8 cellular contexts compared by ENCODE assay signal in the genomic region with DNA sequence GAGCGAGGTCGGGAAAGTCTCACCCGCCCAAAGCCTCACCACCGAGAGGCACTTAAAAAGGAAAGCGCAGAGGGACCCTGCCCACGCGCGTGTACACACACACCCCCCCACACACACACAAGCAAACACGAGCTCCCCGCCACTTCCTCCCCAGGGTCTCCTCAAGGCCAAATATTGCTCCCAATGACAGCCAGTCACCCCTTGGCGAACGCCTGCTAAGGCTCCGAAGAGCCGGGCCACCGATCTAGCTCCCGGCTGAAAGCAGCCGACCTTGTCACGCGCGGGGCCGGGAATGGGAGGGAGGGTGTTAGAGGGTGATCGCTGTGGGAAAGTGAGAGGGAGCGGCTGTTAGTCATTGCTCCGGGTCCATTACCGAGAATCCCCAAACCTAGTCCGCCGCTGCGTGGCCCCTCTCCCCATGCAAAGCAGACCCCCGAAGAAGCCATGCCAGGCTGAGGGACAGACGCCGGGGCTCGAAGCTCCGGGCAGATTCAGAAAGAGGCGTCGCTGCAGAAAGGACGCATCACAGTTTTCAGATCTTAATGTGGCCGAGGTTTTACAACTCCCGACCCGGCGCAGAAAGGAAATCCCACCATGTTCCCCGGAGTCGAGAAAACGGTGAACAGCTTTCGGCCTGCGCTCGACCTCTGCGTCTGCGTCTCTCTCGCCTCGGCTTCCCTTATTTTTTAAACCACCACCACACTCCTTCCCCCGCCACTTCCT. TPM values are rescaled to one million over a fixed set of nuclear protein-coding genes. Genes with fewer than 3 reads are reported as not detected.
DNase-seq lines count a peak whose midpoint lies in the region; ATAC-seq and TF ChIP-seq lines count a peak whose summit lies in the region.

No MANE protein-coding gene starts in this region.

- H3K27ac Mint-ChIP-seq in T-helper 2 cell treated with Interferon-gamma antibody and Interleukin-4, amounts not matched to agents 5 μg/mL and 100 μg/mL, for 36 hours, result no peak overlapping the region

- peak overlapping the region; percentile 87 for H3K4me3 Mint-ChIP-seq in T-helper 2 cell treated with Interferon-gamma antibody and Interleukin-4, amounts not matched to agents 5 μg/mL and 100 μg/mL, for 36 hours

- peak overlapping the region; percentile 44 for H3K4me3 ChIP-seq in A673 (ENCODE audit: low read depth, low read length, poor library complexity, severe bottlenecking)
- peak overlapping the region; percentile 22 for H3K4me3 ChIP-seq in GM12875 (ENCODE audit: low read depth, low read length)
- peak overlapping the region; percentile 70 to 94 (median 78) for H3K4me3 ChIP-seq in fibroblast of lung (replicated peaks in 1 of 4; ENCODE audit: control extremely low read depth in 1 of 4, insufficient read depth in 1 of 4, low read depth in 3 of 4, low read length in 4 of 4)
- peak overlapping the region; percentile 77 for H3K4me3 ChIP-seq in neural cell (ENCODE audit: low read length)

- H3K9ac ChIP-seq in fibroblast of lung (ENCODE audit: insufficient read depth, low read length) (peak overlapping the region; percentile 37), neural cell (ENCODE audit: low read length) (peak overlapping the region; percentile 54)

- H3K4me1 ChIP-seq in A673 (ENCODE audit: insufficient read depth, low read length, poor library complexity, severe bottlenecking), result peaks cover 9% of the 10 kb centered on the region
- H3K4me1 ChIP-seq in fibroblast of lung (ENCODE audit: control insufficient read depth, extremely low read depth, insufficient read depth, low read length), result no peaks in the 10 kb centered on the region

- H3K27ac ChIP-seq in A673 (ENCODE audit: low read depth, low read length, poor library complexity, severe bottlenecking) (no peak overlapping the region), fibroblast of lung (ENCODE audit: insufficient read depth, low read length) (peak overlapping the region; percentile 65), neural cell (ENCODE audit: low read length) (no peak overlapping the region)

- H4K20me1 ChIP-seq in fibroblast of lung (ENCODE audit: control insufficient read depth, extremely low read depth, insufficient read depth, low read length), result no peaks in the 10 kb centered on the region
- no peaks in the 10 kb centered on the region for H4K20me1 ChIP-seq in neural cell (ENCODE audit: insufficient read depth)

- intact Hi-C loops in A673 (cut with micrococcal nuclease; ENCODE audit: unreplicated experiment), result loop anchor here (5.0 kb wide), 1 partner anchor 223 kb away; no protein-coding TSS in a partner anchor

- no peak for TF ChIP-seq EP300 in neural cell (conservative IDR thresholded peaks at IDR 0.05; ENCODE audit: poor library complexity, severe bottlenecking)

- no peak for TF ChIP-seq RAD21 in neural cell (conservative IDR thresholded peaks at IDR 0.05)

- peak overlapping the region; percentile 46 for H2AFZ ChIP-seq in fibroblast of lung (ENCODE audit: low read length)
- no peak overlapping the region for H2AFZ ChIP-seq in neural cell (ENCODE audit: low read depth, low read length)

- H3K27me3 ChIP-seq in A673 (replicated peaks; ENCODE audit: insufficient read depth, low read depth, low read length, poor library complexity), result peaks cover 100% of the 10 kb centered on the region
- H3K27me3 ChIP-seq in fibroblast of lung (ENCODE audit: control insufficient read depth, insufficient read depth, low read length), result peaks cover 6% of the 10 kb centered on the region
- H3K27me3 ChIP-seq in neural cell (ENCODE audit: insufficient read depth, low read depth, low read length), result peaks cover 92% of the 10 kb centered on the region

- peaks cover 25% of the 10 kb centered on the region for H3K4me1 Mint-ChIP-seq in T-helper 2 cell treated with Interferon-gamma antibody and Interleukin-4, amounts not matched to agents 5 μg/mL and 100 μg/mL, for 36 hours (ENCODE audit: low read depth)

- no peaks in the 10 kb centered on the region for H3F3A ChIP-seq in neural cell (ENCODE audit: insufficient read depth, low read length, poor library complexity, severe bottlenecking)

- CTCF ChIA-PET in A673 (lab: Charles Lee), result no interaction called here

- no peaks in the 10 kb centered on the region for H3K9me3 ChIP-seq in A673 (ENCODE audit: low read depth, low read length, poor library complexity, severe bottlenecking)
- no peaks in the 10 kb centered on the region for H3K9me3 ChIP-seq in fibroblast of lung (ENCODE audit: control insufficient read depth, insufficient read depth, low read depth, low read length)
- no peaks in the 10 kb centered on the region for H3K9me3 ChIP-seq in neural cell (ENCODE audit: low read length)

- no peaks in the 10 kb centered on the region for H3K36me3 ChIP-seq in A673 (ENCODE audit: insufficient read depth, low read length, poor library complexity, severe bottlenecking)
- peaks cover 2% of the 10 kb centered on the region for H3K36me3 ChIP-seq in fibroblast of lung (ENCODE audit: control insufficient read depth, insufficient read depth, low read length)
- no peaks in the 10 kb centered on the region for H3K36me3 ChIP-seq in neural cell (ENCODE audit: insufficient read depth, low read length)

- peaks cover 78% of the 10 kb centered on the region for H3K27me3 Mint-ChIP-seq in T-helper 2 cell treated with Interferon-gamma antibody and Interleukin-4, amounts not matched to agents 5 μg/mL and 100 μg/mL, for 36 hours (ENCODE audit: low read depth)

- POLR2A ChIA-PET in A673 (lab: Charles Lee; ENCODE audit: low non-redundant PET), result no interaction called here

- ATAC-seq in activated CD4-positive, CD25-positive, alpha-beta regulatory T cell treated with anti-CD3 and anti-CD28 coated beads, Interleukin-2, amount 50 U/mL, for 24 hours, result no peak
- ATAC-seq in HG02571 (IDR thresholded peaks at IDR 0.05; ENCODE audit: unreplicated experiment), result no peak

- H3K4me2 ChIP-seq in fibroblast of lung (ENCODE audit: extremely low read depth, insufficient read depth, low read length), result peak overlapping the region; percentile 97
- H3K4me2 ChIP-seq in neural cell (ENCODE audit: low read length), result peak overlapping the region; percentile 94

- peaks cover 2% of the 10 kb centered on the region for H3K36me3 Mint-ChIP-seq in T-helper 2 cell treated with Interferon-gamma antibody and Interleukin-4, amounts not matched to agents 5 μg/mL and 100 μg/mL, for 36 hours (ENCODE audit: low read depth)

- H3K9me3 Mint-ChIP-seq in T-helper 2 cell treated with Interferon-gamma antibody and Interleukin-4, amounts not matched to agents 5 μg/mL and 100 μg/mL, for 36 hours, result no peaks in the 10 kb centered on the region

- no peak for TF ChIP-seq CTCF in A673 (conservative IDR thresholded peaks at IDR 0.05; ENCODE audit: low read depth, low read length)
- no peak for TF ChIP-seq CTCF in GM12875 (IDR thresholded peaks at IDR 0.05; ENCODE audit: borderline replicate concordance, insufficient read depth, low read depth, low read length)
- no peak for TF ChIP-seq CTCF in fibroblast of lung (conservative IDR thresholded peaks at IDR 0.05 in 1 of 2, IDR thresholded peaks at IDR 0.05 in 1 of 2; ENCODE audit: low read depth in 1 of 2, low read length in 2 of 2)
- no peak for TF ChIP-seq CTCF in neural cell (IDR thresholded peaks at IDR 0.05; ENCODE audit: poor library complexity, severe bottlenecking)

- BruUV-seq in A673 (replicated peaks; lab: Mats Ljungman, UMichigan), result no TSS peak

- no peaks in the 10 kb centered on the region for H3K9me2 ChIP-seq in neural cell (ENCODE audit: insufficient read depth, low read length)

- peaks cover 2% of the 10 kb centered on the region for H3K79me2 ChIP-seq in fibroblast of lung (ENCODE audit: control insufficient read depth, insufficient read depth, low read length)
- no peaks in the 10 kb centered on the region for H3K79me2 ChIP-seq in neural cell (replicated peaks; ENCODE audit: insufficient read depth, low read length)

- DNase-seq in A673 (ENCODE audit: low spot score) (peak; percentile 27), fibroblast of lung (ENCODE audit: low read depth in 2 of 2) (peak; percentile 50 to 54), GM19238 (ENCODE audit: insufficient read length, low spot score) (no peak)
- DNase-seq in T-helper 2 cell treated with Interferon-gamma antibody and Interleukin-4, amounts not matched to agents 5 μg/mL and 100 μg/mL, for 36 hours (ENCODE audit: low spot score), result no peak

TF ChIP-seq in neural cell, 6 proteins besides CTCF, POLR2A, EP300 and RAD21:
- TF ChIP-seq POLR2AphosphoS5 (IDR thresholded peaks at IDR 0.05), result peak; percentile 1
- TF ChIP-seq EZH2 (IDR thresholded peaks at IDR 0.05; ENCODE audit: borderline replicate concordance, insufficient read depth, low read length, poor library complexity, severe bottlenecking), result peak; percentile 52
- TF ChIP-seq SMC3 (conservative IDR thresholded peaks at IDR 0.05; ENCODE audit: poor library complexity), result no peak

RNA-seq across cellular contexts. Expression of gene BMP4, which starts 2.6 kb away (rescaled TPM):
- not detected in 2 replicates for total RNA-seq in A673 (2021)
- total RNA-seq in fibroblast of lung, result 27.2 and 77.5 TPM in 2 replicates
- polyA plus RNA-seq in fibroblast of lung, result 11.4 and 22.9 TPM in 2 replicates
- polyA plus RNA-seq in fibroblast of lung (2012), result 17.1 and 34.4 TPM in 2 replicates
- 11.3 and 36.3 TPM in 2 replicates for polyA minus RNA-seq in fibroblast of lung (ENCODE audit: low replicate concordance)
- 2.5 TPM in 1 of 2 replicates, not detected in the other for polyA plus RNA-seq in neural cell
- polyA minus RNA-seq in neural cell, result not detected in 2 replicates

Comparison
In these comparisons a context has a peak if more than half of its experiments do, and no peak if none do; other contexts are left out.
1. DNase-seq: peak in A673 (single experiment) and fibroblast of lung (2 of 2); none in T-helper 2 cell treated with Interferon-gamma antibody and Interleukin-4, amounts not matched to agents 5 μg/mL and 100 μg/mL, for 36 hours (single experiment) and GM19238 (single experiment).
2. H3K4me3 ChIP-seq: peak in every context shown above with its lines; median percentile 78 in fibroblast of lung; 77 in neural cell; 44 in A673; 22 in GM12875.
3. RNA of gene BMP4, which starts 2.6 kb away (total RNA-seq): 27.2 to 77.5 TPM in fibroblast of lung; not detected in A673; every median in the first group is over 10 times any median in the second.